ENCODE assay signal across 14 cellular contexts in genomic region chr7:155410436-155410835, GRCh38. TPM values are rescaled to one million over a fixed set of nuclear protein-coding genes. Genes with fewer than 3 reads are reported as not detected.
DNase-seq lines count a peak whose midpoint lies in the region; ATAC-seq and TF ChIP-seq lines count a peak whose summit lies in the region.
"Had no signal": no experiment of that assay in that cellular context is flagged by ENCODE, and none has a peak within 500 bp of the region (broad histone marks: within the 10 kb centered on the region; RNA-seq: fewer than 3 reads in every experiment).

No MANE protein-coding gene starts in this region.

- POLR2A ChIA-PET in A673 (lab: Charles Lee; ENCODE audit: low non-redundant PET) = no interaction called here

- intact Hi-C loops in A673 (cut with micrococcal nuclease; ENCODE audit: unreplicated experiment) = no loop called here

- no peaks in the 10 kb centered on the region for H3K9me3 ChIP-seq in A673 (ENCODE audit: low read depth, low read length, poor library complexity, severe bottlenecking)
- H3K9me3 ChIP-seq in NT2/D1 (ENCODE audit: insufficient read depth, low read length) = peaks cover 8% of the 10 kb centered on the region; the same call in 1 of the 2 replicates
- H3K9me3 ChIP-seq: BLaER1 treated with 17β-estradiol and CSF1 and Interleukin-3, amounts not matched to agents 10 nM and 100 nM had no signal

- DNase-seq in A673 (ENCODE audit: low spot score) = peak; percentile 26
- peak; percentile 74 for DNase-seq in NT2/D1 (ENCODE audit: low read depth, low spot score)
- no peak for DNase-seq in foreskin keratinocyte
- DNase-seq in mesendoderm = peak; percentile 96
- no peak for DNase-seq in GDM1 (lab: John Stamatoyannopoulos, UW)
- DNase-seq in activated CD4-positive, alpha-beta T cell treated with anti-CD3 and anti-CD28 coated beads for 48 hours = no peak
- DNase-seq: AML-193; CD4-positive, CD25-positive, alpha-beta regulatory T cell; DMS 273 treated with DMSO at 0.1 percent for 48 hours had no signal

- H4K5ac ChIP-seq in mesendoderm (ENCODE audit: low read length) = no peak overlapping the region

- H3K23ac ChIP-seq in mesendoderm (ENCODE audit: low read length) = no peak overlapping the region

- H3K4me1 ChIP-seq in A673 (ENCODE audit: insufficient read depth, low read length, poor library complexity, severe bottlenecking) (no peaks in the 10 kb centered on the region), NT2/D1 (ENCODE audit: insufficient read depth, insufficient read length) (peaks cover 25% of the 10 kb centered on the region), foreskin keratinocyte (no peaks in the 10 kb centered on the region), mesendoderm (ENCODE audit: control insufficient read depth, low read depth, low read length) (peaks cover 7% of the 10 kb centered on the region)

- no peak for TF ChIP-seq CTCF in A673 (conservative IDR thresholded peaks at IDR 0.05; ENCODE audit: low read depth, low read length)
- no peak for TF ChIP-seq CTCF in foreskin keratinocyte (conservative IDR thresholded peaks at IDR 0.05)

- peak; percentile 5 for ATAC-seq in foreskin keratinocyte
- no peak for ATAC-seq in GM18873 (IDR thresholded peaks at IDR 0.05; ENCODE audit: low FRiP score, unreplicated experiment)
- ATAC-seq in HG03025 (IDR thresholded peaks at IDR 0.05; ENCODE audit: low FRiP score, unreplicated experiment) = no peak

- no peak overlapping the region for H3K9ac ChIP-seq in NT2/D1 (ENCODE audit: insufficient read length, low read depth)
- H3K9ac ChIP-seq in mesendoderm (ENCODE audit: low read length) = no peak overlapping the region
- H3K9ac ChIP-seq: BLaER1 treated with 17β-estradiol and CSF1 and Interleukin-3, amounts not matched to agents 10 nM and 100 nM had no signal

- no peak overlapping the region for H3K56ac ChIP-seq in mesendoderm (ENCODE audit: low read length)

- H2BK15ac ChIP-seq in mesendoderm (replicated peaks; ENCODE audit: low read depth) = no peak overlapping the region

- H2BK120ac ChIP-seq in mesendoderm (ENCODE audit: low read depth, low read length) = no peak overlapping the region

- H3K27ac ChIP-seq in A673 (ENCODE audit: low read depth, low read length, poor library complexity, severe bottlenecking) (no peak overlapping the region), foreskin keratinocyte (no peak overlapping the region), mesendoderm (ENCODE audit: low read depth, low read length) (peak overlapping the region; percentile 7)
- H3K27ac ChIP-seq: 22Rv1; BLaER1 treated with 17β-estradiol and CSF1 and Interleukin-3, amounts not matched to agents 10 nM and 100 nM had no signal

- no TSS peak for BruUV-seq in A673 (replicated peaks; lab: Mats Ljungman, UMichigan)

- H3K4me3 ChIP-seq in A673 (ENCODE audit: low read depth, low read length, poor library complexity, severe bottlenecking) = no peak overlapping the region
- H3K4me3 ChIP-seq in NT2/D1 (ENCODE audit: insufficient read length, low read depth) = no peak overlapping the region
- H3K4me3 ChIP-seq in mesendoderm (ENCODE audit: low read length) = no peak overlapping the region
- H3K4me3 ChIP-seq: BLaER1 treated with 17β-estradiol and CSF1 and Interleukin-3, amounts not matched to agents 10 nM and 100 nM had no signal

- H3K27me3 ChIP-seq in A673 (replicated peaks; ENCODE audit: insufficient read depth, low read depth, low read length, poor library complexity) (peaks cover 16% of the 10 kb centered on the region), NT2/D1 (ENCODE audit: insufficient read depth, insufficient read length) (peaks cover 30% of the 10 kb centered on the region), foreskin keratinocyte (peaks cover 28% of the 10 kb centered on the region), mesendoderm (ENCODE audit: insufficient read depth, low read length, poor library complexity) (no peaks in the 10 kb centered on the region)

- no peak overlapping the region for H4K8ac ChIP-seq in mesendoderm (ENCODE audit: low read depth, low read length)

- H2AK5ac ChIP-seq in mesendoderm (ENCODE audit: low read length) = no peak overlapping the region

- no peak overlapping the region for H3K4ac ChIP-seq in mesendoderm (ENCODE audit: low read depth, low read length)

- no peak overlapping the region for H3K4me2 ChIP-seq in mesendoderm (ENCODE audit: low read length)

- no CpG with 5 or more reads among the region's 6 CpGs for WGBS in mesendoderm (ENCODE audit: extremely low coverage, insufficient coverage, low lambda C conversion rate)

- CTCF ChIA-PET in A673 (lab: Charles Lee) = no interaction called here

- no peaks in the 10 kb centered on the region for H3K79me1 ChIP-seq in mesendoderm (ENCODE audit: low read length)

- no peak overlapping the region for H2BK5ac ChIP-seq in mesendoderm (ENCODE audit: low read length)

- H3K18ac ChIP-seq in mesendoderm (ENCODE audit: low read length) = no peak overlapping the region

- H3K36me3 ChIP-seq in A673 (ENCODE audit: insufficient read depth, low read length, poor library complexity, severe bottlenecking) (no peaks in the 10 kb centered on the region), NT2/D1 (ENCODE audit: insufficient read depth, insufficient read length, low read length) (no peaks in the 10 kb centered on the region), mesendoderm (ENCODE audit: control insufficient read depth, insufficient read depth, low read length) (no peaks in the 10 kb centered on the region)
- H3K36me3 ChIP-seq: BLaER1 treated with 17β-estradiol and CSF1 and Interleukin-3, amounts not matched to agents 10 nM and 100 nM had no signal

- H3K79me2 ChIP-seq in mesendoderm (ENCODE audit: control insufficient read depth, insufficient read depth, low read length) = no peaks in the 10 kb centered on the region

RNA-seq across cellular contexts. Expression of gene EN2, which starts 47.5 kb away (rescaled TPM):
- not detected in 2 replicates for total RNA-seq in A673 (2021)
- total RNA-seq in foreskin keratinocyte = not detected in 2 replicates
- not detected in 2 replicates for polyA plus RNA-seq in foreskin keratinocyte
- not detected for polyA plus RNA-seq in mesendoderm (2013, experiment 1 of 2)
- polyA plus RNA-seq in mesendoderm (2013, experiment 2 of 2) = not detected
- total RNA-seq: CD4-positive, CD25-positive, alpha-beta regulatory T cell; G401 had no signal
- polyA plus RNA-seq: CD4-positive, CD25-positive, alpha-beta regulatory T cell had no signal

Comparison
In these comparisons a context has a peak if more than half of its experiments do, and no peak if none do; other contexts are left out.
1. DNase-seq: peak in A673 (single experiment), NT2/D1 (single experiment) and mesendoderm (single experiment); none in foreskin keratinocyte (0 of 2), GDM1 (single experiment) and activated CD4-positive, alpha-beta T cell treated with anti-CD3 and anti-CD28 coated beads for 48 hours (single experiment).